8 cellular contexts compared by ENCODE assay signal in genomic region chr10:75521194-75521829, GRCh38.
DNase-seq lines count a peak whose midpoint lies in the region; FAIRE-seq and TF ChIP-seq lines count a peak whose summit lies in the region.
"Not testable (repeated sequence)": the region's sequence is repeated elsewhere in the genome, so short reads cannot be mapped to it uniquely, and the experiment has no call there.

No MANE protein-coding gene starts in this region.

- TF ChIP-seq CTCF in H1 (IDR thresholded peaks at IDR 0.05; ENCODE audit: control extremely low read depth in 1 of 3, insufficient read depth in 1 of 3, low read depth in 1 of 3, low read length in 3 of 3); liver (IDR thresholded peaks at IDR 0.05; ENCODE audit: low read depth, low read length, missing input control); neural crest cell (conservative IDR thresholded peaks at IDR 0.05); stomach (IDR thresholded peaks at IDR 0.05): not testable (repeated sequence)

- H3K4me2 ChIP-seq in H1 (ENCODE audit: insufficient read depth in 1 of 2, low read depth in 2 of 2, low read length in 2 of 2): peak overlapping the region; percentile 39 to 52; a peak in 2 of 4 replicates

- not testable (repeated sequence) for H3K18ac ChIP-seq in H1 (ENCODE audit: extremely low read depth, low read length)

- POLR2A ChIA-PET in H1 (lab: Charles Lee; ENCODE audit: partially characterized antibody): not testable (repeated sequence)

- H3K56ac ChIP-seq in H1 (replicated peaks; ENCODE audit: insufficient read length, low read depth, low read length): not testable (repeated sequence)

- H2BK15ac ChIP-seq in H1 (ENCODE audit: low read length): not testable (repeated sequence)

- not testable (repeated sequence) for TF ChIP-seq RAD21 in H1 (IDR thresholded peaks at IDR 0.05 in 1 of 2, conservative IDR thresholded peaks at IDR 0.05 in 1 of 2; ENCODE audit: low read depth in 2 of 2, low read length in 2 of 2)
- TF ChIP-seq RAD21 in liver (IDR thresholded peaks at IDR 0.05): peak in 1 of 2 donors; percentile 49

- H3K23me2 ChIP-seq in H1 (ENCODE audit: low read depth, low read length): not testable (repeated sequence)

- TF ChIP-seq POLR2A in H1 (IDR thresholded peaks at IDR 0.05; ENCODE audit: control extremely low read depth in 1 of 2, low read depth in 2 of 2, low read length in 2 of 2); stomach (IDR thresholded peaks at IDR 0.05): not testable (repeated sequence)

- not testable (repeated sequence) for H3K4ac ChIP-seq in H1 (replicated peaks; ENCODE audit: insufficient read length, low read depth, low read length)

- 51% methylated on average over 14 of the region's 16 CpGs; no CpG with 5 or more reads in 1 of the 2 experiments for WGBS in H1 (ENCODE audit: extremely low coverage in 1 of 2, insufficient coverage in 1 of 2, insufficient read length in 1 of 2, insufficient replicate concordance in 2 of 2, low coverage in 1 of 2, low lambda C conversion rate in 2 of 2, missing lambda C conversion rate in 1 of 2), 2 experiments
- 50% methylated on average over 16 of the region's 16 CpGs for WGBS in liver
- 35 to 68% (median 47%) methylated on average over 10 to 16 of the region's 16 CpGs for WGBS in stomach, 5 donors

- peak overlapping the region; percentile 26; the same call in 1 of the 2 replicates for H3K9ac ChIP-seq in ES-I3 (ENCODE audit: low read depth, low read length)
- not testable (repeated sequence) for H3K9ac ChIP-seq in HUES6 (ENCODE audit: low read length); iPS-15b (ENCODE audit: low read depth, low read length); liver (ENCODE audit: low read depth in 1 of 2, low read length in 2 of 2)
- peak overlapping the region in 1 of 4 experiments; percentile 9; a peak in 1 of 7 replicates for H3K9ac ChIP-seq in H1 (replicated peaks in 1 of 4; ENCODE audit: extremely low read depth in 1 of 4, low read depth in 3 of 4, low read length in 3 of 4)

- H2BK20ac ChIP-seq in H1 (ENCODE audit: low read length): not testable (repeated sequence)

- H2BK12ac ChIP-seq in H1 (ENCODE audit: low read depth, low read length): not testable (repeated sequence)

- not testable (repeated sequence) for FAIRE-seq in H1 (lab: Jason Lieb, UNC)

- H3K79me1 ChIP-seq in H1 (ENCODE audit: low read depth, low read length): not testable (repeated sequence)

- H3K4me3 ChIP-seq in HUES6 (ENCODE audit: low read depth, low read length) (peak overlapping the region; percentile 58), H1 (ENCODE audit: extremely low read depth in 1 of 4, insufficient read depth in 2 of 4, low read depth in 3 of 4, low read length in 4 of 4) (peak overlapping the region in 2 of 4 experiments; percentile 20 to 42; a peak in 3 of 8 replicates), iPS-15b (ENCODE audit: low read depth, low read length) (peak overlapping the region; percentile 59), liver (ENCODE audit: low read depth in 1 of 3, low read length in 3 of 3) (peak overlapping the region in 1 of 3 donors; percentile 28)
- H3K4me3 ChIP-seq in stomach: not testable (repeated sequence)

- H4K8ac ChIP-seq in H1 (ENCODE audit: extremely low read depth, insufficient read depth, low read length): not testable (repeated sequence)

- H3K27ac ChIP-seq in HUES6 (ENCODE audit: low read depth, low read length); H1 (ENCODE audit: low read depth, low read length): not testable (repeated sequence)
- H3K27ac ChIP-seq in liver (ENCODE audit: low read depth in 1 of 2, low read length in 2 of 2): peak overlapping the region in 1 of 2 donors; percentile 35
- peak overlapping the region in 1 of 5 donors; percentile 7 for H3K27ac ChIP-seq in stomach

- CTCF ChIA-PET in H1 (lab: Charles Lee; ENCODE audit: partially characterized antibody): interaction anchor here (1.1 kb wide), 1 partner anchor 40 kb away, joined by 4 read pairs; no protein-coding TSS in a partner anchor

- not testable (repeated sequence) for H4K20me1 ChIP-seq in H1 (replicated peaks in 1 of 2; ENCODE audit: control insufficient read depth in 1 of 2, insufficient read depth in 2 of 2, low read length in 2 of 2)

- peak overlapping the region; percentile 82 for H3K27ac Mint-ChIP-seq in neural crest cell (ENCODE audit: unreplicated experiment)

- DNase-seq in NCI-H526 treated with DMSO at 0.1 percent for 48 hours (lab: John Stamatoyannopoulos, UW): peak; percentile 17
- DNase-seq in H1 (ENCODE audit: low read depth in 1 of 2, low spot score in 2 of 2): peak in 1 of 2 experiments; percentile 52
- DNase-seq in neural crest cell (ENCODE audit: low read depth, low spot score): peak; percentile 10
- peak; percentile 61 for DNase-seq in stomach

- H3K23ac ChIP-seq in H1 (ENCODE audit: insufficient read length): not testable (repeated sequence)

- not testable (repeated sequence) for H2AK5ac ChIP-seq in H1 (ENCODE audit: low read depth, low read length)

- peak overlapping the region; percentile 61 for H2AFZ ChIP-seq in H1 (ENCODE audit: low read length)

- TF ChIP-seq EP300 in H1 (IDR thresholded peaks at IDR 0.05; ENCODE audit: borderline replicate concordance in 1 of 2, low read depth in 2 of 2, low read length in 2 of 2); stomach (IDR thresholded peaks at IDR 0.05): not testable (repeated sequence)

- peaks cover 19% of the 10 kb centered on the region for H3K27me3 ChIP-seq in HUES6 (ENCODE audit: control insufficient read depth, insufficient read depth, low read length)
- H3K27me3 ChIP-seq in H1 (replicated peaks in 1 of 4; ENCODE audit: control insufficient read depth in 3 of 4, extremely low read depth in 1 of 4, insufficient read depth in 3 of 4, low read length in 3 of 4); liver (ENCODE audit: control insufficient read depth in 4 of 4, insufficient read depth in 4 of 4, low read length in 3 of 4); stomach: not testable (repeated sequence)
- peaks cover 33% of the 10 kb centered on the region for H3K27me3 ChIP-seq in iPS-15b (ENCODE audit: control insufficient read depth, insufficient read depth, low read length)

- not testable (repeated sequence) for H4K91ac ChIP-seq in H1 (replicated peaks; ENCODE audit: insufficient read length, low read length)

- H3K36me3 Mint-ChIP-seq in neural crest cell (ENCODE audit: low read depth): peaks cover 17% of the 10 kb centered on the region

- H2BK5ac ChIP-seq in H1 (ENCODE audit: low read depth, low read length): not testable (repeated sequence)

- intact Hi-C loops in stomach (cut with DNase I; ENCODE audit: low total_unique reads): not testable (repeated sequence)

- H3K4me1 Mint-ChIP-seq in neural crest cell: peaks cover 12% of the 10 kb centered on the region

- H3K9me3 Mint-ChIP-seq in neural crest cell: not testable (repeated sequence)

- H3K4me3 Mint-ChIP-seq in neural crest cell: not testable (repeated sequence)

- H3K14ac ChIP-seq in H1 (ENCODE audit: insufficient read length): not testable (repeated sequence)

- H3K36me3 ChIP-seq in ES-I3 (ENCODE audit: insufficient read depth, low read length); HUES6 (ENCODE audit: control insufficient read depth, insufficient read depth, low read length); H1 (ENCODE audit: control insufficient read depth in 2 of 4, insufficient read depth in 4 of 4, low read length in 3 of 4); iPS-15b (ENCODE audit: control insufficient read depth, insufficient read depth, low read length); liver (ENCODE audit: control insufficient read depth in 4 of 4, insufficient read depth in 3 of 4, low read depth in 1 of 4, low read length in 3 of 4); stomach: not testable (repeated sequence)

- not testable (repeated sequence) for H3K4me1 ChIP-seq in ES-I3 (ENCODE audit: insufficient read depth, low read length); HUES6 (ENCODE audit: control insufficient read depth, insufficient read depth, low read length); H1 (replicated peaks in 1 of 4; ENCODE audit: control insufficient read depth in 3 of 4, insufficient read depth in 4 of 4, low read length in 3 of 4); iPS-15b (ENCODE audit: control insufficient read depth, insufficient read depth, low read length); liver (ENCODE audit: control insufficient read depth in 4 of 4, insufficient read depth in 4 of 4, low read length in 3 of 4); stomach

- H4K5ac ChIP-seq in H1 (ENCODE audit: insufficient read length, low read depth, low read length): not testable (repeated sequence)

- not testable (repeated sequence) for H3K79me2 ChIP-seq in H1 (ENCODE audit: control insufficient read depth in 1 of 2, insufficient read depth in 2 of 2, low read length in 2 of 2)

- not testable (repeated sequence) for H3K9me3 ChIP-seq in ES-I3 (ENCODE audit: control insufficient read depth, insufficient read depth, low read length); HUES6 (ENCODE audit: control insufficient read depth, insufficient read depth, low read depth, low read length); H1 (ENCODE audit: insufficient read depth in 2 of 2, low read depth in 1 of 2, low read length in 1 of 2); iPS-15b (ENCODE audit: control insufficient read depth, insufficient read depth, low read length); liver (ENCODE audit: control insufficient read depth in 4 of 4, low read length in 3 of 4); stomach

- not testable (repeated sequence) for H2BK120ac ChIP-seq in H1 (replicated peaks; ENCODE audit: low read depth, low read length)

- H3K27me3 Mint-ChIP-seq in neural crest cell (ENCODE audit: low read depth): peaks cover 13% of the 10 kb centered on the region

TF ChIP-seq in liver, 16 proteins besides CTCF, POLR2A, EP300 and RAD21:
- TF ChIP-seq SP1 (IDR thresholded peaks at IDR 0.05) (peak; percentile 21), YY1 (IDR thresholded peaks at IDR 0.05) (peak; percentile 64), RXRA (IDR thresholded peaks at IDR 0.05) (peak in 1 of 2 donors; percentile 23)
